ENCODE assay signal across 1 cellular context in the genomic region with DNA sequence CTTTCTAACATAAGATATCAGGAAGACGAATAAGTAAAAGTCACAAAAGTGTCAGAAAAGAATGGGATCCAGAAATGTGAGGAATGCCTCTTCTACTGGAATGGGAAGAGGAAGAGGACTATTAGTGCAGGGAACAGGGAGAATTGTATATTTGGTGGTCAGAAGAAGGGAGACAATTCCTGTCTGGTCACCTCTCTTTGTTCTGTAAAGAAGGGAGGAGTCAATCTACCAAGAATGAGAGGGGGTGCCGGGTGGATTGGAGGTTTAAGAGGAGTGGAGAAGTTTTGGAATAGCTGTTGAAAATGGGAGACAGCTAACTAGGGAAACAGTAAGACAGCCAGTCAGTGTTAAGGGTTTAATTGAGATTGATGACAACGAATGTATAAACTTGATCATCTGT.
TF ChIP-seq lines count a peak whose summit lies in the region.

No MANE protein-coding gene starts in this region.

TF ChIP-seq in WTC11, 78 proteins besides CTCF, POLR2A, EP300 and RAD21 (continued from another document):
- TF ChIP-seq, protein P1, sequence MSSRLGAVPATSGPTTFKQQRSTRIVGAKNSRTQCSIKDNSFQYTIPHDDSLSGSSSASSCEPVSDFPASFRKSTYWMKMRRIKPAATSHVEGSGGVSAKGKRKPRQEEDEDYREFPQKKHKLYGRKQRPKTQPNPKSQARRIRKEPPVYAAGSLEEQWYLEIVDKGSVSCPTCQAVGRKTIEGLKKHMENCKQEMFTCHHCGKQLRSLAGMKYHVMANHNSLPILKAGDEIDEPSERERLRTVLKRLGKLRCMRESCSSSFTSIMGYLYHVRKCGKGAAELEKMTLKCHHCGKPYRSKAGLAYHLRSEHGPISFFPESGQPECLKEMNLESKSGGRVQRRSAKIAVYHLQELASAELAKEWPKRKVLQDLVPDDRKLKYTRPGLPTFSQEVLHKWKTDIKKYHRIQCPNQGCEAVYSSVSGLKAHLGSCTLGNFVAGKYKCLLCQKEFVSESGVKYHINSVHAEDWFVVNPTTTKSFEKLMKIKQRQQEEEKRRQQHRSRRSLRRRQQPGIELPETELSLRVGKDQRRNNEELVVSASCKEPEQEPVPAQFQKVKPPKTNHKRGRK (CRISPR knock-in tag; IDR thresholded peaks at IDR 0.05; ENCODE audit: borderline replicate concordance): no peak
- TF ChIP-seq, protein P2, sequence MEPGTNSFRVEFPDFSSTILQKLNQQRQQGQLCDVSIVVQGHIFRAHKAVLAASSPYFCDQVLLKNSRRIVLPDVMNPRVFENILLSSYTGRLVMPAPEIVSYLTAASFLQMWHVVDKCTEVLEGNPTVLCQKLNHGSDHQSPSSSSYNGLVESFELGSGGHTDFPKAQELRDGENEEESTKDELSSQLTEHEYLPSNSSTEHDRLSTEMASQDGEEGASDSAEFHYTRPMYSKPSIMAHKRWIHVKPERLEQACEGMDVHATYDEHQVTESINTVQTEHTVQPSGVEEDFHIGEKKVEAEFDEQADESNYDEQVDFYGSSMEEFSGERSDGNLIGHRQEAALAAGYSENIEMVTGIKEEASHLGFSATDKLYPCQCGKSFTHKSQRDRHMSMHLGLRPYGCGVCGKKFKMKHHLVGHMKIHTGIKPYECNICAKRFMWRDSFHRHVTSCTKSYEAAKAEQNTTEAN (CRISPR knock-in tag; IDR thresholded peaks at IDR 0.05): no peak
- TF ChIP-seq, protein P3, sequence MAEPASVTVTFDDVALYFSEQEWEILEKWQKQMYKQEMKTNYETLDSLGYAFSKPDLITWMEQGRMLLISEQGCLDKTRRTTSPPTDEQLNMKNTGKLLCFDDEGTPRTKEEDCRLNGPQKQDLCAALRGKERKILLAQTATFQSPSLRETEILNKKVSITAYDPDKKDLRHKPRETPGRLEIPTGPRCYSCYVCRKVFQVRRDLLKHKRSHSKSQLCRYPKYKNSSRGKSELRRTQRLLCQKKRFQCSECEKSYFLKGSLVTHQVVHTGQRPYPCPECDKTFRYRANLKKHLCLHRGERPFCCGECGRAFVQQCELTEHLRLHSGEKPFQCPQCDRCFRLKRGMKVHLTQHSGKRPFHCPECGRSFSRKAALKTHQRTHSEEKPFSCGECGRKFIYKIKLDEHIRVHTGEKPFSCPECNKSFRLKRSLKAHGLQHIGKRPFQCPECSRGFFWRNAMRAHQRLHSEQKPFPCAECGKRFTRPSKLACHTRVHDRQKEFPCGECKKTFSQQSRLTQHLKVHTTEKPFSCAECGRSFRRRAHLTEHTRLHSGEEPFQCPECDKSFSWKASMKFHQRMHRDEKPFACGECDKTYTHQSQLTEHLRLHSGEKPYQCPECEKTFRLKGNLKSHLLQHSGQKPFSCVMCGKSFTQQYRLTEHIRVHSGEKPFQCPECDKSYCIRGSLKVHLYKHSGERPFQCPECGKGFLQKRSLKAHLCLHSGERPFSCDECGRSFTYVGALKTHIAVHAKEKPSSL (CRISPR knock-in tag; conservative IDR thresholded peaks at IDR 0.05): no peak
- TF ChIP-seq RORB (CRISPR knock-in tag; IDR thresholded peaks at IDR 0.05): no peak
- TF ChIP-seq, protein P4, sequence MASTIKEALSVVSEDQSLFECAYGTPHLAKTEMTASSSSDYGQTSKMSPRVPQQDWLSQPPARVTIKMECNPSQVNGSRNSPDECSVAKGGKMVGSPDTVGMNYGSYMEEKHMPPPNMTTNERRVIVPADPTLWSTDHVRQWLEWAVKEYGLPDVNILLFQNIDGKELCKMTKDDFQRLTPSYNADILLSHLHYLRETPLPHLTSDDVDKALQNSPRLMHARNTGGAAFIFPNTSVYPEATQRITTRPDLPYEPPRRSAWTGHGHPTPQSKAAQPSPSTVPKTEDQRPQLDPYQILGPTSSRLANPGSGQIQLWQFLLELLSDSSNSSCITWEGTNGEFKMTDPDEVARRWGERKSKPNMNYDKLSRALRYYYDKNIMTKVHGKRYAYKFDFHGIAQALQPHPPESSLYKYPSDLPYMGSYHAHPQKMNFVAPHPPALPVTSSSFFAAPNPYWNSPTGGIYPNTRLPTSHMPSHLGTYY (CRISPR knock-in tag; IDR thresholded peaks at IDR 0.05): no peak
